Comparison of ENCODE assay signal across 10 cellular contexts in the genomic region with DNA sequence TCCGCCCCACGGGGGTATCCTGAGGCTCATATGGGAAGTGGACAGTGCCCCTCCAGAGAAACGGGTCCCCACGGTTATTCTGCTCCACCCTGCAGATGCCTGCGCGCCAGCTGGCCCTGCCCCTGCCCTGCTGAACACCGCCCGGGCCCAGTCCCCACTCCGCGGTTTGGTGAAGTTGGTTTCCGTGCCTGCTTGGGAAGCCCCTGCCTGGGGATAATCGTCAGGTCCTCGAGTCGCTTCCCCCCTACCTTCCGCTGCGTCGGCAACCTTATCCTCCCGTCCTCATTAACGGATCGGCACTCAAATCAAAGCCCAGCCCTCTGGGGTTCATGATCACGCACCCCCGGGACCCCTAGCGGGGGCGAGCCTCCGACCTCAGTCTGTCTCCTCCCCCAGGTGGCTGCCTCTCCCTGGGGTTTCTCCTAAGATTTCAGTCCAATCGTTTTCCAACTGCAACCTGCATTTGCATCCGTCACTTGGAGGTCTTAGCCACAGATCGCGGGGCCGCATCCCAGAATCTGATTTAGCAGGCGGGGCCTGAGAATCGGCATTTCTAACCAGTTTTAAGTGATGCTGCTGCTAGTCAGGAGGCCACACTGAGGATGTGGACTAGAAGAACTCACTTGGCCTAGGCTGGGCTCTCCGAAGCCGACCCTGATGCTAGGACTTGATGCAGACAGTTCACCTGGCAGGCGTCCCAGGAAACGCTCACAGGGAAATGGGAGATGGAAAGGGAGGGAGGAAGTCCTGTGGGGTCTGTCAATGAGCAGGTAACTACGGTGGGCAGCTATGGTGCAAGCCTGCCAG. TPM values are rescaled to one million over a fixed set of nuclear protein-coding genes. Genes with fewer than 3 reads are reported as not detected.
DNase-seq lines count a peak whose midpoint lies in the region; ATAC-seq and TF ChIP-seq lines count a peak whose summit lies in the region.
"Had no signal": no experiment of that assay in that cellular context is flagged by ENCODE, and none has a peak within 500 bp of the region (broad histone marks: within the 10 kb centered on the region; RNA-seq: fewer than 3 reads in every experiment).

No MANE protein-coding gene starts in this region.

- intact Hi-C loops in Calu3 (cut with micrococcal nuclease; ENCODE audit: unreplicated experiment) = no loop called here
- intact Hi-C loops in natural killer cell (cut with micrococcal nuclease) = no loop called here

- H3K27me3 Mint-ChIP-seq in Calu3 (ENCODE audit: unreplicated experiment) = peaks cover 36% of the 10 kb centered on the region
- H3K27me3 Mint-ChIP-seq in natural killer cell (ENCODE audit: low read depth in 2 of 2) = peaks cover 18 to 22% of the 10 kb centered on the region in 2 donors

- TF ChIP-seq CTCF in Calu3 (IDR thresholded peaks at IDR 0.05; ENCODE audit: unreplicated experiment) (no peak), natural killer cell (IDR thresholded peaks at IDR 0.05) (no peak)

- ATAC-seq in natural killer cell (peak; percentile 20 to 69 (median 66)), HG02642 (IDR thresholded peaks at IDR 0.05; ENCODE audit: poor library complexity, unreplicated experiment) (no peak), HG02970 (IDR thresholded peaks at IDR 0.05; ENCODE audit: low FRiP score, unreplicated experiment) (no peak)

- H3K4me3 Mint-ChIP-seq in Calu3 (ENCODE audit: low read depth, unreplicated experiment) (peak overlapping the region; percentile 20), natural killer cell (peak overlapping the region; percentile 85)

- H3K27ac Mint-ChIP-seq in Calu3 (ENCODE audit: unreplicated experiment) (no peak overlapping the region), natural killer cell (peak overlapping the region in 1 of 2 donors; percentile 61)

- BruUV-seq in Calu3 (replicated peaks; lab: Mats Ljungman, UMichigan) = no TSS peak

- H3K36me3 Mint-ChIP-seq in Calu3 (ENCODE audit: insufficient read depth, unreplicated experiment) (peaks cover 8% of the 10 kb centered on the region), natural killer cell (peaks cover 9% of the 10 kb centered on the region)

- H3K9me3 Mint-ChIP-seq in Calu3 (ENCODE audit: low read depth, unreplicated experiment) (no peaks in the 10 kb centered on the region), natural killer cell (no peaks in the 10 kb centered on the region)

- DNase-seq in Calu3 (no peak), NCI-H2029 treated with DMSO at 0.1 percent for 48 hours (lab: John Stamatoyannopoulos, UW) (peak; percentile 42), astrocyte of the hippocampus (ENCODE audit: low read depth, low spot score) (peak; percentile 38), natural killer cell (no peak), AML-193 (lab: John Stamatoyannopoulos, UW) (no peak), SKM-1 treated with dmso at 0.1 percent for 144 hours (lab: John Stamatoyannopoulos, UW; ENCODE audit: unreplicated experiment) (no peak)

- peaks cover 10% of the 10 kb centered on the region for H3K4me1 Mint-ChIP-seq in Calu3 (ENCODE audit: low read depth, unreplicated experiment)
- peaks cover 12 to 22% of the 10 kb centered on the region in 2 donors for H3K4me1 Mint-ChIP-seq in natural killer cell

- CTCF ChIA-PET in Calu3 (lab: Charles Lee) = interaction anchor here (0.6 kb wide), 2 partner anchors 300 to 1640 kb away, joined by 4 to 7 read pairs; no protein-coding TSS in a partner anchor

RNA-seq across cellular contexts. Expression of a gene that starts 27.6 kb away (rescaled TPM):
- total RNA-seq in Calu3 (2022) = not detected in 2 replicates
- total RNA-seq in natural killer cell = 1 to 10 TPM; 1.6 to 4.6 (median 2.1) TPM
- total RNA-seq: endothelial cell of umbilical vein, pulmonary artery endothelial cell had no signal

RNA-seq across cellular contexts. Expression of a gene that starts 40.7 kb away (rescaled TPM):
- total RNA-seq in Calu3 (2022) (56.2 and 69.2 TPM in 2 replicates), natural killer cell (100 to 1,000 TPM; 110 to 113 (median 111) TPM)

RNA-seq across cellular contexts. Expression of a gene that starts 57.7 kb away (rescaled TPM):
- total RNA-seq in Calu3 (2022) = not detected in 2 replicates
- not detected for total RNA-seq in natural killer cell
- total RNA-seq: endothelial cell of umbilical vein, pulmonary artery endothelial cell had no signal

Comparison
In these comparisons a context has a peak if more than half of its experiments do, and no peak if none do; other contexts are left out.
1. DNase-seq: peak in NCI-H2029 treated with DMSO at 0.1 percent for 48 hours (single experiment) and astrocyte of the hippocampus (single experiment); none in Calu3 (single experiment), natural killer cell (single experiment), AML-193 (0 of 2) and SKM-1 treated with dmso at 0.1 percent for 144 hours (single experiment).
2. ATAC-seq: peak in natural killer cell (3 of 3); none in HG02642 (single experiment) and HG02970 (single experiment).